In genomic region chr15:56236197-56236596, GRCh38 we compare ENCODE assay signal across 27 cellular contexts.
"Had no signal": no experiment of that assay in that cellular context is flagged by ENCODE, and none has a peak within 500 bp of the region (broad histone marks: within the 10 kb centered on the region; RNA-seq: fewer than 3 reads in every experiment).

No MANE protein-coding gene starts in this region.

- H3K4me3 Mint-ChIP-seq: activated CD4-positive, alpha-beta T cell treated with anti-CD3 and anti-CD28 coated beads, Interleukin-2, amount 10 ng/mL, durations not matched to agents 7 days and 5 days; activated naive CD8-positive, alpha-beta T cell treated with anti-CD3 and anti-CD28 coated beads for 36 hours; activated T-cell treated with anti-CD3 and anti-CD28 coated beads, Interleukin-2, amount 50 U/mL, for 4 hours; immature natural killer cell; nephron; stimulated activated effector memory CD8-positive, alpha-beta T cell treated with anti-CD3 and anti-CD28 coated beads, Interleukin-12 subunit alpha, Interleukin-12 subunit beta, amount 100 ng/mL, for 72 hours had no signal

- H3K4me3 ChIP-seq: breast epithelium, colonic mucosa, dorsolateral prefrontal cortex, esophagus muscularis mucosa, hepatocyte, left lung, stomach, suprapubic skin, tibial nerve had no signal

- H3K27ac Mint-ChIP-seq: activated CD4-positive, alpha-beta T cell treated with anti-CD3 and anti-CD28 coated beads, Interleukin-2, amount 10 ng/mL, durations not matched to agents 7 days and 5 days; activated naive CD8-positive, alpha-beta T cell treated with anti-CD3 and anti-CD28 coated beads for 36 hours; activated T-helper 2 cell treated with anti-CD3 and anti-CD28 coated beads, Interferon-gamma antibody, Interleukin-2, Interleukin-4, amounts not matched to agents 10 μg/mL and 5 μg/mL and 100 μg/mL, durations not matched to agents 14 hours and 24 hours and 36 hours; nephron; stimulated activated effector memory CD8-positive, alpha-beta T cell treated with anti-CD3 and anti-CD28 coated beads, Interleukin-12 subunit alpha, Interleukin-12 subunit beta, amount 100 ng/mL, for 72 hours had no signal

- FAIRE-seq: frontal cortex, TTC549, urothelium cell line had no signal

- DNase-seq: activated CD4-positive, alpha-beta T cell treated with anti-CD3 and anti-CD28 coated beads, Interleukin-2, amount 10 ng/mL, durations not matched to agents 7 days and 5 days; activated CD4-positive, CD25-positive, alpha-beta regulatory T cell treated with anti-CD3 and anti-CD28 coated beads, Interleukin-2, amount 50 U/mL, for 72 hours; activated naive CD4-positive, alpha-beta T cell treated with Interleukin-2 at 50 U/mL for 16 hours; activated naive CD8-positive, alpha-beta T cell treated with anti-CD3 and anti-CD28 coated beads for 36 hours; activated T-cell treated with anti-CD3 and anti-CD28 coated beads, Interleukin-2, amount 50 U/mL, for 4 hours; colonic mucosa; dorsolateral prefrontal cortex; glutamatergic neuron; immature natural killer cell; left lung; midbrain; right cardiac atrium; stimulated activated CD4-positive, alpha-beta T cell treated with anti-CD3 and anti-CD28 coated beads, Interleukin-12 subunit alpha, Interleukin-12 subunit beta, amount 100 ng/mL, for 4 hours; stimulated activated CD4-positive, alpha-beta T cell treated with anti-CD3 and anti-CD28 coated beads, Interleukin-1b, Interleukin-23, amount 100 ng/mL, for 48 hours; stomach; WERI-Rb-1 had no signal

- H3K27me3 Mint-ChIP-seq: activated CD4-positive, alpha-beta T cell treated with anti-CD3 and anti-CD28 coated beads, Interleukin-2, amount 10 ng/mL, durations not matched to agents 7 days and 5 days; activated naive CD8-positive, alpha-beta T cell treated with anti-CD3 and anti-CD28 coated beads for 36 hours had no signal

- ATAC-seq: activated T-cell treated with anti-CD3 and anti-CD28 coated beads, Interleukin-2, amount 50 U/mL, for 4 hours; left lung; right cardiac atrium; stimulated activated effector memory CD8-positive, alpha-beta T cell treated with anti-CD3 and anti-CD28 coated beads, Interleukin-12 subunit alpha, Interleukin-12 subunit beta, amount 100 ng/mL, for 72 hours had no signal
